Comparison of ENCODE assay signal across 1 cellular context in the genomic region with DNA sequence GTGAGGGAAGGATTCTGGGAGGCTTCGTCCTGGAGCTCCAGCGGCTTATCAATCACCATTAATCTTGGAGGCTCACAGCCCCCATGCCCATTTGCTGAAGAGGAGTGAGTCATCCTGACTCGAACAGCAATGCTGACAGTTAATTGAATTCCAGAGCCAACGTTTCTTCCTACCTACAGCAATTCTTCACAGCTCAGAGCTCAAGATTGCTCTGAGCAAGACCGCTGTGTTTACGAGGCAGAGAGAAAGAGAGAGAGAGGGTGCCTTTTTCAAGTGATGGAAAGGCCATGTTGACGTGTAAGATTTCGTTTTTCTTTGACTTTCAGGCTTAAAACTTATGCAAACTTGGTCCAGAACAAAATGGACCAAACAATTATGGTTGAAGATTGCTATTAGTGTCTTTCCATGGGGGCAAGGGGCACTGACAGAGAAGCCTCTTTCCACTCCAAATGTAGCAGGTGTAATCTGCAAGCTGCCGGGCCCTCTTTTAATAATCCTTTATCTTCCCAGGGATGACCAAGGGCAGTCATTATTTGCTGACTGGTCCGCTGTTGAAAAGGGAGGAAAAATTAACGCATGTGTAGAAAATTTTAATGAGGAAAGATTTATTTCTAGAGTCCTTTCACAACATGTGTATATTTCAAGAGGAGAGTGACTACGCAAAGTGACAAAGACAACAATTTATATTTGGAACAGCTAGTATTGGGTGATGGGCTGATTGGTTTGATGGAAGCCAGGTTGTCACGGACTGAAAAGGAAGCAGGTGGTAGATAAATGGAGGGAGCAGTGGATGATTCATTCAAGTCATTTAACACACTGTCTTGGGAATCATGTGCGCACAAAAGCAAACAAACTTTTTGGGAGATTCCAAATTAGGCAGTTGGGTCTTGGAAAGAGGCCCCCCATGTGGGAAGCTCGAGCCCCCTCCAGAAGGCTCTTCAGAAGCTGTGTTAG.
TF ChIP-seq lines count a peak whose summit lies in the region.

No MANE protein-coding gene starts in this region.

TF ChIP-seq in K562, 482 proteins besides CTCF, POLR2A, EP300 and RAD21 (continued from another document):
- TF ChIP-seq PBX2 (CRISPR knock-in tag; IDR thresholded peaks at IDR 0.05; ENCODE audit: low read depth) (no peak), PBX2 (tag; conservative IDR thresholded peaks at IDR 0.05; ENCODE audit: low read depth) (peak; percentile 78), HNRNPK (IDR thresholded peaks at IDR 0.05; ENCODE audit: low read depth, low read length, poor library complexity, severe bottlenecking) (no peak), FOXA1 (IDR thresholded peaks at IDR 0.05; ENCODE audit: borderline replicate concordance) (no peak), ZNF347 (CRISPR knock-in tag; IDR thresholded peaks at IDR 0.05; ENCODE audit: low read depth) (no peak), ATF1 (CRISPR knock-in tag; IDR thresholded peaks at IDR 0.05) (no peak), ATF1 (tag; IDR thresholded peaks at IDR 0.05) (peak; percentile 41; the same call in 1 of the 2 replicates), MCM5 (IDR thresholded peaks at IDR 0.05; ENCODE audit: low read depth) (no peak), ZNF133 (CRISPR knock-in tag; IDR thresholded peaks at IDR 0.05) (no peak), SMAD3 (CRISPR knock-in tag; conservative IDR thresholded peaks at IDR 0.05) (no peak), ZNF253 (CRISPR knock-in tag; conservative IDR thresholded peaks at IDR 0.05) (no peak), FOSL1 (tag; conservative IDR thresholded peaks at IDR 0.05) (peak; percentile 96), BCOR (IDR thresholded peaks at IDR 0.05) (no peak), DMBX1 (CRISPR knock-in tag; IDR thresholded peaks at IDR 0.05; ENCODE audit: borderline replicate concordance) (no peak; the same call in 1 of the 2 replicates), ELF2 (CRISPR knock-in tag; IDR thresholded peaks at IDR 0.05) (no peak)
- TF ChIP-seq, protein P1, sequence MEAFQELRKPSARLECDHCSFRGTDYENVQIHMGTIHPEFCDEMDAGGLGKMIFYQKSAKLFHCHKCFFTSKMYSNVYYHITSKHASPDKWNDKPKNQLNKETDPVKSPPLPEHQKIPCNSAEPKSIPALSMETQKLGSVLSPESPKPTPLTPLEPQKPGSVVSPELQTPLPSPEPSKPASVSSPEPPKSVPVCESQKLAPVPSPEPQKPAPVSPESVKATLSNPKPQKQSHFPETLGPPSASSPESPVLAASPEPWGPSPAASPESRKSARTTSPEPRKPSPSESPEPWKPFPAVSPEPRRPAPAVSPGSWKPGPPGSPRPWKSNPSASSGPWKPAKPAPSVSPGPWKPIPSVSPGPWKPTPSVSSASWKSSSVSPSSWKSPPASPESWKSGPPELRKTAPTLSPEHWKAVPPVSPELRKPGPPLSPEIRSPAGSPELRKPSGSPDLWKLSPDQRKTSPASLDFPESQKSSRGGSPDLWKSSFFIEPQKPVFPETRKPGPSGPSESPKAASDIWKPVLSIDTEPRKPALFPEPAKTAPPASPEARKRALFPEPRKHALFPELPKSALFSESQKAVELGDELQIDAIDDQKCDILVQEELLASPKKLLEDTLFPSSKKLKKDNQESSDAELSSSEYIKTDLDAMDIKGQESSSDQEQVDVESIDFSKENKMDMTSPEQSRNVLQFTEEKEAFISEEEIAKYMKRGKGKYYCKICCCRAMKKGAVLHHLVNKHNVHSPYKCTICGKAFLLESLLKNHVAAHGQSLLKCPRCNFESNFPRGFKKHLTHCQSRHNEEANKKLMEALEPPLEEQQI (IDR thresholded peaks at IDR 0.05) = no peak
